30 cellular contexts compared by ENCODE assay signal in genomic region chr1:6688001-6688400, GRCh38. TPM values are rescaled to one million over a fixed set of nuclear protein-coding genes. Genes with fewer than 3 reads are reported as not detected.
DNase-seq lines count a peak whose midpoint lies in the region; FAIRE-seq and TF ChIP-seq lines count a peak whose summit lies in the region.
"Had no signal": no experiment of that assay in that cellular context is flagged by ENCODE, and none has a peak within 500 bp of the region (broad histone marks: within the 10 kb centered on the region; RNA-seq: fewer than 3 reads in every experiment).

No MANE protein-coding gene starts in this region.

- peak; percentile 16 for DNase-seq in HFFc6
- peak; percentile 40 for DNase-seq in astrocyte (ENCODE audit: low read depth)
- peak; percentile 27 for DNase-seq in fibroblast of peridontal ligament (ENCODE audit: extremely low read depth)
- DNase-seq in pulmonary artery endothelial cell (ENCODE audit: low read depth, low spot score) = peak; percentile 7
- DNase-seq in G401 (ENCODE audit: low spot score) = no peak
- no peak for DNase-seq in MV-4-11 (lab: John Stamatoyannopoulos, UW)
- DNase-seq in GM12892 (ENCODE audit: insufficient read length) = no peak
- DNase-seq: activated CD4-positive, alpha-beta memory T cell treated with anti-CD3 and anti-CD28 coated beads for 36 hours; DMS53; effector CD8-positive, alpha-beta T cell; erythroblast; hippocampal formation; immature natural killer cell; KBM-7; left lung; MM.1S; naive B cell; NCI-H1436; NCI-H345; NCI-H774; RPMI8226; stimulated activated CD8-positive, alpha-beta memory T cell treated with anti-CD3 and anti-CD28 coated beads, Interleukin-4, amount 100 ng/mL, for 48 hours; stomach; tibial artery had no signal

- H3K27me3 ChIP-seq in astrocyte (ENCODE audit: insufficient read depth, low read length) = no peaks in the 10 kb centered on the region
- H3K27me3 ChIP-seq: BLaER1, gastroesophageal sphincter, left lung, SJSA1, stomach, tibial artery had no signal

- no peak overlapping the region for H3K27ac ChIP-seq in astrocyte (ENCODE audit: low read depth, low read length)
- H3K27ac ChIP-seq: BLaER1, gastroesophageal sphincter, left lung, SJSA1, skin epidermis, stomach, tibial artery had no signal

- no peak overlapping the region for H3K4me3 ChIP-seq in astrocyte (ENCODE audit: insufficient read depth, low read depth, low read length)
- H3K4me3 ChIP-seq: BLaER1, gastroesophageal sphincter, left lung, SJSA1, skin epidermis, stomach, tibial artery had no signal

- H3K4me3 Mint-ChIP-seq in HFFc6 = peak overlapping the region; percentile 42
- no peak overlapping the region for H3K4me3 Mint-ChIP-seq in astrocyte (ENCODE audit: unreplicated experiment)
- H3K4me3 Mint-ChIP-seq: activated CD4-positive, alpha-beta memory T cell treated with anti-CD3 and anti-CD28 coated beads for 36 hours; activated naive CD4-positive, alpha-beta T cell treated with anti-CD3 and anti-CD28 coated beads, Interleukin-2, amount 50 U/mL, for 24 hours; immature natural killer cell; naive B cell had no signal

- in situ Hi-C loops in G401 (cut with HindIII; ENCODE audit: low sequenced_read_pairs) = no loop called here

- no peak overlapping the region for H3K9ac ChIP-seq in astrocyte (ENCODE audit: low read length)
- H3K9ac ChIP-seq: BLaER1 had no signal

- H3K27me3 Mint-ChIP-seq in HFFc6 (ENCODE audit: insufficient read depth) = no peaks in the 10 kb centered on the region
- no peaks in the 10 kb centered on the region for H3K27me3 Mint-ChIP-seq in astrocyte (ENCODE audit: low read depth, unreplicated experiment)
- H3K27me3 Mint-ChIP-seq: activated CD4-positive, alpha-beta memory T cell treated with anti-CD3 and anti-CD28 coated beads for 36 hours; activated naive CD4-positive, alpha-beta T cell treated with anti-CD3 and anti-CD28 coated beads, Interleukin-2, amount 50 U/mL, for 24 hours; naive B cell had no signal

- no peaks in the 10 kb centered on the region for H3K9me3 Mint-ChIP-seq in HFFc6
- no peaks in the 10 kb centered on the region for H3K9me3 Mint-ChIP-seq in astrocyte (ENCODE audit: unreplicated experiment)
- H3K9me3 Mint-ChIP-seq: activated CD4-positive, alpha-beta memory T cell treated with anti-CD3 and anti-CD28 coated beads for 36 hours; activated naive CD4-positive, alpha-beta T cell treated with anti-CD3 and anti-CD28 coated beads, Interleukin-2, amount 50 U/mL, for 24 hours; activated T-helper 2 cell treated with anti-CD3 and anti-CD28 coated beads, Interferon-gamma antibody, Interleukin-2, Interleukin-4, amounts not matched to agents 10 μg/mL and 5 μg/mL and 100 μg/mL, durations not matched to agents 14 hours and 24 hours and 36 hours; immature natural killer cell; naive B cell had no signal

- H3K4me2 ChIP-seq in astrocyte (ENCODE audit: low read length) = peak overlapping the region; percentile 14
- H3K4me2 ChIP-seq: BLaER1 had no signal

- peaks cover 57% of the 10 kb centered on the region for H4K20me1 ChIP-seq in astrocyte (ENCODE audit: insufficient read depth, low read length)

- TF ChIP-seq CTCF in HFFc6 (IDR thresholded peaks at IDR 0.05) (peak; percentile 46; the same call in 1 of the 2 replicates), astrocyte (IDR thresholded peaks at IDR 0.05; ENCODE audit: insufficient read depth, low read depth, low read length) (no peak)

- no peak for FAIRE-seq in astrocyte (lab: Jason Lieb, UNC)
- no peak for FAIRE-seq in GM12892 (lab: Jason Lieb, UNC)

- H3K27ac Mint-ChIP-seq in HFFc6 (peak overlapping the region; percentile 68), astrocyte (ENCODE audit: unreplicated experiment) (no peak overlapping the region)
- H3K27ac Mint-ChIP-seq: activated CD4-positive, alpha-beta memory T cell treated with anti-CD3 and anti-CD28 coated beads for 36 hours; activated naive CD4-positive, alpha-beta T cell treated with anti-CD3 and anti-CD28 coated beads, Interleukin-2, amount 50 U/mL, for 24 hours; activated T-helper 2 cell treated with anti-CD3 and anti-CD28 coated beads, Interferon-gamma antibody, Interleukin-2, Interleukin-4, amounts not matched to agents 10 μg/mL and 5 μg/mL and 100 μg/mL, durations not matched to agents 14 hours and 24 hours and 36 hours; naive B cell had no signal

- TF ChIP-seq POLR2A in GM12892 (IDR thresholded peaks at IDR 0.05; ENCODE audit: low read depth, low read length) = no peak

- H3K4me1 Mint-ChIP-seq in HFFc6 (ENCODE audit: low read depth) (peaks cover 73% of the 10 kb centered on the region), astrocyte (ENCODE audit: low read depth, unreplicated experiment) (peaks cover 28% of the 10 kb centered on the region)

- H3K79me2 ChIP-seq in astrocyte (ENCODE audit: insufficient read depth, low read length) = peaks cover 55% of the 10 kb centered on the region

- peaks cover 4% of the 10 kb centered on the region for H3K36me3 ChIP-seq in astrocyte (ENCODE audit: insufficient read depth, low read length)

- no peaks in the 10 kb centered on the region for H3K9me3 ChIP-seq in astrocyte (ENCODE audit: insufficient read depth, low read depth, low read length)
- H3K9me3 ChIP-seq: BLaER1, gastroesophageal sphincter, left lung, SJSA1, stomach, tibial artery had no signal

- peaks cover 30% of the 10 kb centered on the region for H3K4me1 ChIP-seq in astrocyte (ENCODE audit: insufficient read depth, low read length)
- H3K4me1 ChIP-seq: BLaER1, left lung, tibial artery had no signal

- H3K36me3 Mint-ChIP-seq in HFFc6 (ENCODE audit: low read depth) (peaks cover 24% of the 10 kb centered on the region), astrocyte (ENCODE audit: low read depth, unreplicated experiment) (peaks cover 6% of the 10 kb centered on the region)
- H3K36me3 Mint-ChIP-seq: activated CD4-positive, alpha-beta memory T cell treated with anti-CD3 and anti-CD28 coated beads for 36 hours; immature natural killer cell; naive B cell had no signal

- no peak overlapping the region for H2AFZ ChIP-seq in astrocyte (ENCODE audit: low read depth, low read length)

RNA-seq across cellular contexts. Expression of gene DNAJC11, which starts 13.6 kb away (rescaled TPM):
- total RNA-seq in HFFc6 (2021; fragmentation: NEBNext Ultra II Directional; extraction: Animal tissue kit (Norgen Biotek cat#: 25700)) = 10 to 100 TPM; 66.6 to 79.5 (median 73.0) TPM
- total RNA-seq in astrocyte (58.9 and 63.9 TPM in 2 replicates), pulmonary artery endothelial cell (46.3 and 70.1 TPM in 2 replicates)
- total RNA-seq in G401 (2014; rRNA removed; shearing (Covaris generic)) = 68.0 and 88.7 TPM in 2 replicates
- 37.0 TPM for polyA plus RNA-seq in GM12892 (2012; ENCODE audit: missing spikeins)

Comparison
In these comparisons a context has a peak if more than half of its experiments do, and no peak if none do; other contexts are left out.
1. DNase-seq: peak in HFFc6 (single experiment), astrocyte (single experiment), fibroblast of peridontal ligament (single experiment) and pulmonary artery endothelial cell (single experiment); none in G401 (single experiment), MV-4-11 (single experiment) and GM12892 (single experiment).